15 cellular contexts compared by ENCODE assay signal in genomic region chr11:96748639-96749370, GRCh38.
DNase-seq lines count a peak whose midpoint lies in the region; ATAC-seq and TF ChIP-seq lines count a peak whose summit lies in the region.
"Had no signal": no experiment of that assay in that cellular context is flagged by ENCODE, and none has a peak within 500 bp of the region (broad histone marks: within the 10 kb centered on the region; RNA-seq: fewer than 3 reads in every experiment).

No MANE protein-coding gene starts in this region.

- H3K36me3 ChIP-seq in GM23248 (ENCODE audit: low read depth) (no peaks in the 10 kb centered on the region), SK-N-SH (replicated peaks in 1 of 2; ENCODE audit: control insufficient read depth in 1 of 2, insufficient read depth in 2 of 2, low read length in 1 of 2) (no peaks in the 10 kb centered on the region), smooth muscle cell (ENCODE audit: low read depth) (no peaks in the 10 kb centered on the region), hepatocyte (replicated peaks; ENCODE audit: insufficient read depth, low read depth) (no peaks in the 10 kb centered on the region)
- H3K36me3 ChIP-seq: right atrium auricular region had no signal

- H3K27ac ChIP-seq in GM23248 (peak overlapping the region; percentile 66), SK-N-SH (ENCODE audit: low read depth in 2 of 2, low read length in 1 of 2) (peak overlapping the region; percentile 65 to 81), smooth muscle cell (ENCODE audit: low read depth) (peak overlapping the region; percentile 67), hepatocyte (no peak overlapping the region)
- H3K27ac ChIP-seq: right atrium auricular region had no signal

- ATAC-seq in HG03039 (IDR thresholded peaks at IDR 0.05; ENCODE audit: unreplicated experiment), result no peak
- ATAC-seq: HCT116 had no signal

- in situ Hi-C loops in GM23248 (cut with MboI), result no loop called here

- no peaks in the 10 kb centered on the region for H3K9me2 ChIP-seq in GM23248 (ENCODE audit: insufficient read depth)
- no peaks in the 10 kb centered on the region for H3K9me2 ChIP-seq in SK-N-SH
- H3K9me2 ChIP-seq in hepatocyte (replicated peaks; ENCODE audit: insufficient read depth), result no peaks in the 10 kb centered on the region

- WGBS in GM23248 (ENCODE audit: low coverage in 1 of 2, low lambda C conversion rate in 2 of 2, missing lambda C conversion rate in 2 of 2), 2 experiments, result 0 to 4% methylated on average over 2 of the region's 2 CpGs
- WGBS in SK-N-SH (ENCODE audit: low lambda C conversion rate), result 14% methylated on average over 2 of the region's 2 CpGs
- 31% methylated on average over 2 of the region's 2 CpGs for WGBS in smooth muscle cell (ENCODE audit: low lambda C conversion rate)
- 67% methylated on average over 2 of the region's 2 CpGs for WGBS in hepatocyte (ENCODE audit: low lambda C conversion rate, missing lambda C conversion rate)

- peak overlapping the region; percentile 74 for H2AFZ ChIP-seq in GM23248
- H2AFZ ChIP-seq in SK-N-SH (ENCODE audit: low read depth), result peak overlapping the region; percentile 84
- peak overlapping the region; percentile 40 for H2AFZ ChIP-seq in smooth muscle cell (ENCODE audit: low read depth)
- H2AFZ ChIP-seq in hepatocyte, result no peak overlapping the region

- H3K9me3 ChIP-seq in GM23248 (ENCODE audit: low read depth) (no peaks in the 10 kb centered on the region), SK-N-SH (no peaks in the 10 kb centered on the region), smooth muscle cell (replicated peaks; ENCODE audit: low read depth) (no peaks in the 10 kb centered on the region), hepatocyte (ENCODE audit: low read depth) (no peaks in the 10 kb centered on the region)
- H3K9me3 ChIP-seq: right atrium auricular region had no signal

- POLR2A ChIA-PET in SK-N-SH (lab: Yijun Ruan, JAX), result no interaction called here

- H3K4me1 ChIP-seq in GM23248 (ENCODE audit: insufficient read depth) (peaks cover 40% of the 10 kb centered on the region), SK-N-SH (ENCODE audit: control insufficient read depth in 1 of 2, insufficient read depth in 2 of 2, low read depth in 1 of 2, low read length in 1 of 2) (peaks cover 0 to 35% of the 10 kb centered on the region in 2 experiments; a peak in 2 of 4 replicates), smooth muscle cell (ENCODE audit: low read depth) (no peaks in the 10 kb centered on the region), hepatocyte (ENCODE audit: insufficient read depth) (peaks cover 6% of the 10 kb centered on the region)
- H3K4me1 ChIP-seq: right atrium auricular region had no signal

- H4K20me1 ChIP-seq in GM23248 (ENCODE audit: insufficient read depth), result no peaks in the 10 kb centered on the region
- no peaks in the 10 kb centered on the region for H4K20me1 ChIP-seq in SK-N-SH (ENCODE audit: insufficient read depth)
- H4K20me1 ChIP-seq in smooth muscle cell (ENCODE audit: low read depth), result no peaks in the 10 kb centered on the region
- H4K20me1 ChIP-seq in hepatocyte (ENCODE audit: insufficient read depth, poor library complexity, severe bottlenecking), result no peaks in the 10 kb centered on the region

- no peak for TF ChIP-seq RAD21 in SK-N-SH (IDR thresholded peaks at IDR 0.05; ENCODE audit: low read length)

- peak in 1 of 2 experiments; percentile 32; a peak in 1 of 4 replicates for TF ChIP-seq EP300 in SK-N-SH (IDR thresholded peaks at IDR 0.05; ENCODE audit: borderline replicate concordance in 1 of 2, low read depth in 1 of 2, low read length in 1 of 2)

- no peaks in the 10 kb centered on the region for H3K27me3 ChIP-seq in GM23248 (replicated peaks; ENCODE audit: insufficient read depth)
- H3K27me3 ChIP-seq in SK-N-SH (ENCODE audit: insufficient read depth), result no peaks in the 10 kb centered on the region
- no peaks in the 10 kb centered on the region for H3K27me3 ChIP-seq in smooth muscle cell (ENCODE audit: low read depth)
- H3K27me3 ChIP-seq in hepatocyte, result no peaks in the 10 kb centered on the region
- H3K27me3 ChIP-seq: right atrium auricular region had no signal

- H3K4me2 ChIP-seq in GM23248 (ENCODE audit: unreplicated experiment) (peak overlapping the region; percentile 93), SK-N-SH (peak overlapping the region; percentile 73), smooth muscle cell (peak overlapping the region; percentile 66), hepatocyte (no peak overlapping the region)

- CTCF ChIA-PET in SK-N-SH (lab: Yijun Ruan, JAX), result no interaction called here

- peaks cover 23% of the 10 kb centered on the region for H3F3A ChIP-seq in GM23248 (ENCODE audit: insufficient read depth)
- peaks cover 19% of the 10 kb centered on the region for H3F3A ChIP-seq in SK-N-SH (replicated peaks; ENCODE audit: insufficient read depth)
- no peaks in the 10 kb centered on the region for H3F3A ChIP-seq in smooth muscle cell (ENCODE audit: low read depth)

- peak; percentile 69 for DNase-seq in GM23248
- DNase-seq in SK-N-SH, result no peak
- peak; percentile 24 for DNase-seq in fibroblast of peridontal ligament (ENCODE audit: extremely low read depth)
- no peak for DNase-seq in smooth muscle cell (lab: John Stamatoyannopoulos, UW; ENCODE audit: unreplicated experiment)
- DNase-seq in DMS114 treated with DMSO at 0.1 percent for 48 hours (lab: John Stamatoyannopoulos, UW; ENCODE audit: unreplicated experiment), result no peak
- no peak for DNase-seq in hepatocyte (ENCODE audit: low spot score)
- DNase-seq: activated gamma-delta T cell; effector CD8-positive, alpha-beta T cell; hippocampal formation; MM.1S; nephron progenitor cell; stimulated activated CD4-positive, alpha-beta T cell treated with anti-CD3 and anti-CD28 coated beads, Interleukin-4, amount 100 ng/mL, for 24 hours had no signal

- TF ChIP-seq CTCF in SK-N-SH (IDR thresholded peaks at IDR 0.05) (no peak), smooth muscle cell (IDR thresholded peaks at IDR 0.05; ENCODE audit: borderline replicate concordance, insufficient read depth, poor library complexity, severe bottlenecking) (no peak), hepatocyte (IDR thresholded peaks at IDR 0.05; ENCODE audit: poor library complexity) (no peak)

- H3K9ac ChIP-seq in GM23248 (peak overlapping the region; percentile 34; the same call in 1 of the 2 replicates), SK-N-SH (peak overlapping the region; percentile 29; the same call in 1 of the 2 replicates), smooth muscle cell (ENCODE audit: low read depth) (peak overlapping the region; percentile 0)

- H3K79me2 ChIP-seq in GM23248 (ENCODE audit: insufficient read depth) (no peaks in the 10 kb centered on the region), SK-N-SH (ENCODE audit: insufficient read depth) (no peaks in the 10 kb centered on the region), smooth muscle cell (ENCODE audit: low read depth) (no peaks in the 10 kb centered on the region), hepatocyte (no peaks in the 10 kb centered on the region)

- H3K4me3 ChIP-seq in GM23248 (peak overlapping the region; percentile 59), SK-N-SH (ENCODE audit: low read depth in 2 of 2, low read length in 1 of 2) (peak overlapping the region in 1 of 2 experiments; percentile 41; a peak in 1 of 4 replicates), smooth muscle cell (no peak overlapping the region), hepatocyte (no peak overlapping the region)
- H3K4me3 ChIP-seq: right atrium auricular region had no signal

TF ChIP-seq in SK-N-SH, 30 proteins besides CTCF, POLR2A, EP300 and RAD21:
- no peak for TF ChIP-seq TAF1 (IDR thresholded peaks at IDR 0.05; ENCODE audit: borderline replicate concordance, low read depth, low read length)
- TF ChIP-seq RXRA (IDR thresholded peaks at IDR 0.05; ENCODE audit: borderline replicate concordance, low read depth), result 0 out of 2 replicates have a peak, but pooled peaks have one; percentile 8
- TF ChIP-seq NFIC (IDR thresholded peaks at IDR 0.05; ENCODE audit: borderline replicate concordance), result peak; percentile 13; the same call in 1 of the 2 replicates
- peak; percentile 26; the same call in 1 of the 2 replicates for TF ChIP-seq FOSL2 (IDR thresholded peaks at IDR 0.05; ENCODE audit: borderline replicate concordance, low read depth)
- TF ChIP-seq JUND (IDR thresholded peaks at IDR 0.05), result peak; percentile 57
- TF ChIP-seq TCF12 (IDR thresholded peaks at IDR 0.05), result peak; percentile 31; the same call in 1 of the 2 replicates

Comparison
In these comparisons a context has a peak if more than half of its experiments do, and no peak if none do; other contexts are left out.
1. DNase-seq: peak in GM23248 (single experiment) and fibroblast of peridontal ligament (single experiment); none in SK-N-SH (single experiment), smooth muscle cell (single experiment), DMS114 treated with DMSO at 0.1 percent for 48 hours (single experiment) and hepatocyte (single experiment).
2. Peak in every context shown above with its lines, with median percentiles within 50 percentile points of each other: H3K9ac ChIP-seq.